ENCODE assay signal across 8 cellular contexts in genomic region chr11:103035656-103036434, GRCh38. TPM values are rescaled to one million over a fixed set of nuclear protein-coding genes. Genes with fewer than 3 reads are reported as not detected.
DNase-seq lines count a peak whose midpoint lies in the region; ATAC-seq, FAIRE-seq and TF ChIP-seq lines count a peak whose summit lies in the region.

No MANE protein-coding gene starts in this region.

- H3K4me1 Mint-ChIP-seq in stimulated activated effector memory CD8-positive, alpha-beta T cell treated with anti-CD3 and anti-CD28 coated beads, Interleukin-12 subunit alpha, Interleukin-12 subunit beta, amount 100 ng/mL, for 72 hours = peaks cover 20% of the 10 kb centered on the region

- H3K9me2 ChIP-seq in Loucy (replicated peaks; ENCODE audit: low read depth, low read length) = no peaks in the 10 kb centered on the region

- CTCF ChIA-PET in A549 (lab: Yijun Ruan, JAX) = interaction anchor here (0.6 to 1.8 kb wide), 6 partner anchors 9 to 302 kb away, joined by 3 to 6 read pairs (median 4); no protein-coding TSS in a partner anchor

- H3K4me1 ChIP-seq in A549 (no peaks in the 10 kb centered on the region), Loucy (ENCODE audit: insufficient read depth, low read length, poor library complexity, severe bottlenecking) (peaks cover 4% of the 10 kb centered on the region)

- H3K4me3 ChIP-seq in A549 (no peak overlapping the region), GM12865 (ENCODE audit: low read depth, low read length) (no peak overlapping the region), HFF-Myc (replicated peaks; ENCODE audit: low read depth, low read length) (no peak overlapping the region), Loucy (ENCODE audit: low read length, poor library complexity, severe bottlenecking) (no peak overlapping the region)

- TF ChIP-seq CTCF in A549 (IDR thresholded peaks at IDR 0.05) (peak; percentile 47), GM12865 (IDR thresholded peaks at IDR 0.05; ENCODE audit: insufficient read depth, low read depth, low read length, missing control alignments) (peak; percentile 62), HFF-Myc (IDR thresholded peaks at IDR 0.05; ENCODE audit: low read depth, low read length, missing control alignments) (peak; percentile 48), Loucy (conservative IDR thresholded peaks at IDR 0.05; ENCODE audit: low read length) (peak; percentile 84)

- peaks cover 14% of the 10 kb centered on the region for H3K36me3 Mint-ChIP-seq in stimulated activated effector memory CD8-positive, alpha-beta T cell treated with anti-CD3 and anti-CD28 coated beads, Interleukin-12 subunit alpha, Interleukin-12 subunit beta, amount 100 ng/mL, for 72 hours

- H3K36me3 ChIP-seq in Loucy (ENCODE audit: insufficient read depth, low read length) = no peaks in the 10 kb centered on the region

- H3K9ac ChIP-seq in Loucy (ENCODE audit: low read depth, low read length, poor library complexity, severe bottlenecking) = no peak overlapping the region

- FAIRE-seq in A549 (lab: Jason Lieb, UNC) = no peak

- H3K9me3 Mint-ChIP-seq in stimulated activated effector memory CD8-positive, alpha-beta T cell treated with anti-CD3 and anti-CD28 coated beads, Interleukin-12 subunit alpha, Interleukin-12 subunit beta, amount 100 ng/mL, for 72 hours = peaks cover 4% of the 10 kb centered on the region

- TF ChIP-seq EP300 in A549 (IDR thresholded peaks at IDR 0.05) = no peak

- peak overlapping the region; percentile 82 for H2AFZ ChIP-seq in Loucy (ENCODE audit: low read length)

- peak overlapping the region; percentile 94 for H3K27ac Mint-ChIP-seq in stimulated activated effector memory CD8-positive, alpha-beta T cell treated with anti-CD3 and anti-CD28 coated beads, Interleukin-12 subunit alpha, Interleukin-12 subunit beta, amount 100 ng/mL, for 72 hours

- TF ChIP-seq POLR2A in A549 (IDR thresholded peaks at IDR 0.05; ENCODE audit: low read length) = no peak

- ATAC-seq in A549 = peak; percentile 74 to 78
- ATAC-seq in stimulated activated effector memory CD8-positive, alpha-beta T cell treated with anti-CD3 and anti-CD28 coated beads, Interleukin-12 subunit alpha, Interleukin-12 subunit beta, amount 100 ng/mL, for 72 hours = peak; percentile 95

- H3K79me2 ChIP-seq in Loucy (ENCODE audit: insufficient read depth, low read length) = no peaks in the 10 kb centered on the region

- POLR2A ChIA-PET in A549 (lab: Yijun Ruan, JAX) = no interaction called here

- H3K4me3 Mint-ChIP-seq in stimulated activated effector memory CD8-positive, alpha-beta T cell treated with anti-CD3 and anti-CD28 coated beads, Interleukin-12 subunit alpha, Interleukin-12 subunit beta, amount 100 ng/mL, for 72 hours = peak overlapping the region; percentile 17

- no peaks in the 10 kb centered on the region for H3F3A ChIP-seq in Loucy (ENCODE audit: low read depth)

- 7% methylated on average over 4 of the region's 4 CpGs for WGBS in A549 (ENCODE audit: missing lambda C conversion rate)

- DNase-seq in A549 (ENCODE audit: low read depth in 1 of 2, low spot score in 1 of 2) (peak; percentile 11 to 69), GM12865 (ENCODE audit: low read depth) (peak; percentile 75), HFF-Myc (ENCODE audit: extremely low read depth, low read depth) (peak; percentile 86), SIG-M5 treated with dmso at 0.1 percent for 504 hours (lab: John Stamatoyannopoulos, UW; ENCODE audit: unreplicated experiment) (peak; percentile 87), astrocyte of the hippocampus (ENCODE audit: low read depth, low spot score) (peak; percentile 71), iris pigment epithelial cell (ENCODE audit: low read depth) (peak; percentile 90)
- DNase-seq in stimulated activated effector memory CD8-positive, alpha-beta T cell treated with anti-CD3 and anti-CD28 coated beads, Interleukin-12 subunit alpha, Interleukin-12 subunit beta, amount 100 ng/mL, for 72 hours (ENCODE audit: low spot score in 2 of 2) = peak; percentile 34 to 69

- peak; percentile 29 to 46; a peak in 3 of 5 replicates for TF ChIP-seq RAD21 in A549 (conservative IDR thresholded peaks at IDR 0.05 in 1 of 2, IDR thresholded peaks at IDR 0.05 in 1 of 2)

- H3K4me2 ChIP-seq in A549 (peak overlapping the region; percentile 35; the same call in 1 of the 3 replicates), Loucy (ENCODE audit: low read depth, low read length, poor library complexity, severe bottlenecking) (peak overlapping the region; percentile 15)

- H3K9me3 ChIP-seq in A549 (no peaks in the 10 kb centered on the region), Loucy (ENCODE audit: insufficient read depth, low read depth, low read length) (no peaks in the 10 kb centered on the region)

- H4K20me1 ChIP-seq in Loucy (ENCODE audit: insufficient read depth, low read length, poor library complexity, severe bottlenecking) = no peaks in the 10 kb centered on the region

- H3K27ac ChIP-seq in A549 = no peak overlapping the region

- no peaks in the 10 kb centered on the region for H3K27me3 ChIP-seq in Loucy (ENCODE audit: insufficient read depth, low read length, poor library complexity, severe bottlenecking)

TF ChIP-seq in A549, 52 proteins besides CTCF, POLR2A, EP300 and RAD21:
- no peak for TF ChIP-seq KDM5A (IDR thresholded peaks at IDR 0.05)
- TF ChIP-seq FOSL2 (IDR thresholded peaks at IDR 0.05) = no peak
- 0 out of 2 replicates have a peak, but pooled peaks have one; percentile 16 for TF ChIP-seq FOSL2 (CRISPR knock-in tag; IDR thresholded peaks at IDR 0.05)
- TF ChIP-seq SMC3 (IDR thresholded peaks at IDR 0.05) = 0 out of 3 replicates have a peak, but pooled peaks have one; percentile 13
- TF ChIP-seq HEYL (CRISPR knock-in tag; IDR thresholded peaks at IDR 0.05) = no peak

RNA-seq across cellular contexts. Expression of gene DCUN1D5, which starts 56.1 kb away (rescaled TPM):
- polyA plus RNA-seq in A549 (2011; rRNA removed) (62.7 and 78.0 TPM in 2 replicates), A549 (2017; fragmentation: RNase III; extraction: RNeasy Plus Mini Kit Qiagen cat#74134 plus additional on column Dnase treatment) (48.9 to 53.2 TPM (median 49.8 TPM) in 3 replicates)
- polyA plus RNA-seq in A549 (2012; cell fraction: cytosol; rRNA removed) = 33.5 and 39.0 TPM in 2 replicates
- 25.4 and 32.4 TPM in 2 replicates for polyA plus RNA-seq in A549 (2012; cell fraction: nucleus; rRNA removed)
- polyA minus RNA-seq in A549 (2011; rRNA and poly(A)+ RNA removed) = 8.0 and 9.5 TPM in 2 replicates

Comparison
In these comparisons a context has a peak if more than half of its experiments do, and no peak if none do; other contexts are left out.
1. DNase-seq: peak in every context shown above with its lines; median percentile 90 in iris pigment epithelial cell; 87 in SIG-M5 treated with dmso at 0.1 percent for 504 hours; 86 in HFF-Myc; 75 in GM12865; 71 in astrocyte of the hippocampus; 52 in stimulated activated effector memory CD8-positive, alpha-beta T cell treated with anti-CD3 and anti-CD28 coated beads, Interleukin-12 subunit alpha, Interleukin-12 subunit beta, amount 100 ng/mL, for 72 hours; 40 in A549.